ENCODE assay signal across 24 cellular contexts in genomic region chr1:217968085-217968484, GRCh38.
"Had no signal": no experiment of that assay in that cellular context is flagged by ENCODE, and none has a peak within 500 bp of the region (broad histone marks: within the 10 kb centered on the region; RNA-seq: fewer than 3 reads in every experiment).

No MANE protein-coding gene starts in this region.

- FAIRE-seq: colon, endothelial cell of umbilical vein, frontal cortex had no signal

- H3K36me3 Mint-ChIP-seq: immature natural killer cell, memory B cell had no signal

- H3K27me3 ChIP-seq: dorsolateral prefrontal cortex, esophagus muscularis mucosa, foreskin keratinocyte, gastroesophageal sphincter, heart left ventricle, hepatocyte, left lung had no signal

- DNase-seq: dermis blood vessel endothelial cell; dorsolateral prefrontal cortex; effector CD4-positive, alpha-beta T cell; effector memory CD4-positive, alpha-beta T cell; foreskin keratinocyte; heart left ventricle; hypothalamus; immature natural killer cell; islet precursor cell; left cardiac atrium; left ventricle myocardium superior; mammary epithelial cell; mesendoderm; midbrain had no signal

- H3K27ac ChIP-seq: coronary artery, dorsolateral prefrontal cortex, esophagus muscularis mucosa, foreskin keratinocyte, gastroesophageal sphincter, heart left ventricle, hepatocyte, left lung had no signal

- ATAC-seq: foreskin keratinocyte, left cardiac atrium, left lung, left ventricle myocardium superior had no signal

- H3K27me3 Mint-ChIP-seq: memory B cell had no signal

- H3K4me2 ChIP-seq: hepatocyte had no signal

- H3K36me3 ChIP-seq: esophagus muscularis mucosa, gastroesophageal sphincter, heart left ventricle, left lung had no signal

- H3K4me3 Mint-ChIP-seq: immature natural killer cell, memory B cell had no signal

- H3K27ac Mint-ChIP-seq: immature natural killer cell, memory B cell had no signal

- H3K4me1 Mint-ChIP-seq: immature natural killer cell, memory B cell had no signal

- H3K4me1 ChIP-seq: esophagus muscularis mucosa, foreskin keratinocyte, gastroesophageal sphincter, heart left ventricle, left lung had no signal

- H2AFZ ChIP-seq: hepatocyte had no signal

- H3K4me3 ChIP-seq: coronary artery, dorsolateral prefrontal cortex, esophagus muscularis mucosa, gastroesophageal sphincter, heart left ventricle, hepatocyte, left lung, lung had no signal
